ENCODE assay signal across 8 cellular contexts in the genomic region with DNA sequence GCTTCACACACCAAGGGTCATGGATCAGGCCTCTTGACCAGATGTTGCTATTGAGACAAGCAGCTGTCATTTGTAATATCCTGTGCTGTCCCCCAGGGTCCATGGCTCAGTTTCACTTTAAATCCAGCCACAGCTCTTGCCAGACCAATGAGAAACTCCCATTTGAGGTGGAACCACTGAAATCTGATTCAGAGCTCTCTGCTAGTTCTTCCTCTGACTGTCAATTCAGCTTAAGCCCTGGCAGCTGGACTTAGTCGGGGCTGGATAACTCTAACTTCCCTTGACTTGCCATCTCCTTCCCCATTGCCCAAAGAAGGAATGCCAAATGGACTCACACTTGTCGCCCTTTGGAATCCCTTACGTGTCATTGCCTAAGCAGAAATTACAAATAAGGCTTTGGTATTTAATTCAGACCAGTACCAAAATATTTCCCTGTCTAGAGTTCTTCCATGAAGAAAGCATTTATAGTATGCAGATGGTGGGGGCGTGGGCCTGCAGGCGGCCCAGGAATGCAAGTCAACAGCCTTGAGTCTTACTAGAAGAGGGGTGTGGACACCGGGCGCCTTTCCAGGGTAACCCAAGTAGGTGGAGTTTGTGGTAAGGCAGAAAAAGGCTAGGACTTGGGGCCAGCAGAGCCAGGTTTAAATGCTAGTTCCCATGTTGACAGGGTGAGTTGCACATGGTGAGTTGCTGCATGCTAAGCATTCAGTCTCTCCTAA.
DNase-seq lines count a peak whose midpoint lies in the region; ATAC-seq and TF ChIP-seq lines count a peak whose summit lies in the region.

No MANE protein-coding gene starts in this region.

- no peaks in the 10 kb centered on the region for H3K27me3 ChIP-seq in left lung
- no peaks in the 10 kb centered on the region for H3K27me3 ChIP-seq in naive thymus-derived CD4-positive, alpha-beta T cell (ENCODE audit: control insufficient read depth in 2 of 2, insufficient read depth in 2 of 2, low read length in 2 of 2)

- CTCF ChIA-PET in MCF 10A (lab: Yijun Ruan, JAX): interaction anchor here (0.5 to 3.4 kb wide), 20 partner anchors 10 to 684 kb away, joined by 3 to 19 read pairs (median 4); no protein-coding TSS in a partner anchor
- CTCF ChIA-PET in naive thymus-derived CD4-positive, alpha-beta T cell (lab: Charles Lee): interaction anchor here (0.6 kb wide), 1 partner anchor 151 kb away, joined by 4 read pairs; no protein-coding TSS in a partner anchor

- H3K27ac ChIP-seq in left lung: peak overlapping the region; percentile 47 to 63
- H3K27ac ChIP-seq in naive thymus-derived CD4-positive, alpha-beta T cell (ENCODE audit: low read depth, low read length): no peak overlapping the region

- peak; percentile 96 for DNase-seq in AG20443 (ENCODE audit: low spot score)
- peak in 71 of 76 experiments; percentile 14 to 79 (median 57) for DNase-seq in HUDEP-2 (lab: John Stamatoyannopoulos, UW; ENCODE audit: unreplicated experiment in 76 of 76)
- DNase-seq in MCF 10A (ENCODE audit: unreplicated experiment): peak; percentile 95
- peak; percentile 89 to 93 for DNase-seq in left lung
- no peak for DNase-seq in activated effector memory CD4-positive, alpha-beta T cell treated with Interleukin-2 at 50 U/mL for 16 hours
- no peak for DNase-seq in naive thymus-derived CD4-positive, alpha-beta T cell
- no peak for DNase-seq in activated T-cell treated with anti-CD3 and anti-CD28 coated beads, Interleukin-2, amount 50 U/mL, for 48 hours

- POLR2A ChIA-PET in MCF 10A (lab: Yijun Ruan, JAX): interaction anchor here (0.6 to 3.7 kb wide), 11 partner anchors 9 to 176 kb away, joined by 3 to 25 read pairs (median 3); partner anchors contain the start of gene TMPO
- POLR2A ChIA-PET in naive thymus-derived CD4-positive, alpha-beta T cell (lab: Charles Lee): no interaction called here

- H3K36me3 Mint-ChIP-seq in MCF 10A (ENCODE audit: insufficient read depth, unreplicated experiment): no peaks in the 10 kb centered on the region
- no peaks in the 10 kb centered on the region for H3K36me3 Mint-ChIP-seq in naive thymus-derived CD4-positive, alpha-beta T cell

- H3K36me3 ChIP-seq in left lung: no peaks in the 10 kb centered on the region
- H3K36me3 ChIP-seq in naive thymus-derived CD4-positive, alpha-beta T cell (ENCODE audit: control insufficient read depth in 2 of 3, insufficient read depth in 3 of 3, low read length in 3 of 3): no peaks in the 10 kb centered on the region

- intact Hi-C loops in MCF 10A (cut with micrococcal nuclease) (loop anchor here (1.0 to 2.0 kb wide), 2 partner anchors 236 to 580 kb away; no protein-coding TSS in a partner anchor), left lung (cut with DNase I) (no loop called here)
- intact Hi-C loops in naive thymus-derived CD4-positive, alpha-beta T cell (cut with micrococcal nuclease): no loop called here

- no peaks in the 10 kb centered on the region for H3K27me3 Mint-ChIP-seq in MCF 10A (ENCODE audit: insufficient read depth, unreplicated experiment)
- peaks cover 0 to 11% (median 4%) of the 10 kb centered on the region in 5 donors for H3K27me3 Mint-ChIP-seq in naive thymus-derived CD4-positive, alpha-beta T cell

- peaks cover 6 to 25% of the 10 kb centered on the region in 2 donors for H3K4me1 ChIP-seq in left lung
- no peaks in the 10 kb centered on the region for H3K4me1 ChIP-seq in naive thymus-derived CD4-positive, alpha-beta T cell (ENCODE audit: control insufficient read depth in 2 of 2, insufficient read depth in 2 of 2, low read length in 2 of 2)

- H3K4me3 Mint-ChIP-seq in MCF 10A (ENCODE audit: unreplicated experiment): peak overlapping the region; percentile 51
- no peak overlapping the region for H3K4me3 Mint-ChIP-seq in naive thymus-derived CD4-positive, alpha-beta T cell

- H3K9me3 Mint-ChIP-seq in MCF 10A (ENCODE audit: unreplicated experiment): no peaks in the 10 kb centered on the region
- H3K9me3 Mint-ChIP-seq in naive thymus-derived CD4-positive, alpha-beta T cell: no peaks in the 10 kb centered on the region

- H3K4me1 Mint-ChIP-seq in MCF 10A (ENCODE audit: insufficient read depth, unreplicated experiment): peaks cover 33% of the 10 kb centered on the region
- peaks cover 0 to 3% (median 0%) of the 10 kb centered on the region in 7 donors for H3K4me1 Mint-ChIP-seq in naive thymus-derived CD4-positive, alpha-beta T cell

- BruUV-seq in MCF 10A (replicated peaks; lab: Mats Ljungman, UMichigan): no TSS peak

- H3K9me3 ChIP-seq in left lung: no peaks in the 10 kb centered on the region
- H3K9me3 ChIP-seq in naive thymus-derived CD4-positive, alpha-beta T cell (ENCODE audit: control insufficient read depth in 2 of 3, low read length in 3 of 3): no peaks in the 10 kb centered on the region

- H3K27ac Mint-ChIP-seq in MCF 10A (ENCODE audit: low read depth, unreplicated experiment): peak overlapping the region; percentile 79
- no peak overlapping the region for H3K27ac Mint-ChIP-seq in naive thymus-derived CD4-positive, alpha-beta T cell

- ATAC-seq in GM21619 (IDR thresholded peaks at IDR 0.05; ENCODE audit: unreplicated experiment) (peak; percentile 91), left lung (peak; percentile 95)
- ATAC-seq in naive thymus-derived CD4-positive, alpha-beta T cell: no peak

- TF ChIP-seq CTCF in MCF 10A (IDR thresholded peaks at IDR 0.05; ENCODE audit: unreplicated experiment): no peak
- no peak for TF ChIP-seq CTCF in left lung (IDR thresholded peaks at IDR 0.05)

- no peak overlapping the region for H3K4me3 ChIP-seq in left lung
- H3K4me3 ChIP-seq in naive thymus-derived CD4-positive, alpha-beta T cell (ENCODE audit: low read length): no peak overlapping the region

Comparison
In these comparisons a context has a peak if more than half of its experiments do, and no peak if none do; other contexts are left out.
1. DNase-seq: peak in AG20443 (single experiment), HUDEP-2 (71 of 76), MCF 10A (single experiment) and left lung (2 of 2); none in activated effector memory CD4-positive, alpha-beta T cell treated with Interleukin-2 at 50 U/mL for 16 hours (single experiment), naive thymus-derived CD4-positive, alpha-beta T cell (0 of 9) and activated T-cell treated with anti-CD3 and anti-CD28 coated beads, Interleukin-2, amount 50 U/mL, for 48 hours (0 of 2).